In the genomic region with DNA sequence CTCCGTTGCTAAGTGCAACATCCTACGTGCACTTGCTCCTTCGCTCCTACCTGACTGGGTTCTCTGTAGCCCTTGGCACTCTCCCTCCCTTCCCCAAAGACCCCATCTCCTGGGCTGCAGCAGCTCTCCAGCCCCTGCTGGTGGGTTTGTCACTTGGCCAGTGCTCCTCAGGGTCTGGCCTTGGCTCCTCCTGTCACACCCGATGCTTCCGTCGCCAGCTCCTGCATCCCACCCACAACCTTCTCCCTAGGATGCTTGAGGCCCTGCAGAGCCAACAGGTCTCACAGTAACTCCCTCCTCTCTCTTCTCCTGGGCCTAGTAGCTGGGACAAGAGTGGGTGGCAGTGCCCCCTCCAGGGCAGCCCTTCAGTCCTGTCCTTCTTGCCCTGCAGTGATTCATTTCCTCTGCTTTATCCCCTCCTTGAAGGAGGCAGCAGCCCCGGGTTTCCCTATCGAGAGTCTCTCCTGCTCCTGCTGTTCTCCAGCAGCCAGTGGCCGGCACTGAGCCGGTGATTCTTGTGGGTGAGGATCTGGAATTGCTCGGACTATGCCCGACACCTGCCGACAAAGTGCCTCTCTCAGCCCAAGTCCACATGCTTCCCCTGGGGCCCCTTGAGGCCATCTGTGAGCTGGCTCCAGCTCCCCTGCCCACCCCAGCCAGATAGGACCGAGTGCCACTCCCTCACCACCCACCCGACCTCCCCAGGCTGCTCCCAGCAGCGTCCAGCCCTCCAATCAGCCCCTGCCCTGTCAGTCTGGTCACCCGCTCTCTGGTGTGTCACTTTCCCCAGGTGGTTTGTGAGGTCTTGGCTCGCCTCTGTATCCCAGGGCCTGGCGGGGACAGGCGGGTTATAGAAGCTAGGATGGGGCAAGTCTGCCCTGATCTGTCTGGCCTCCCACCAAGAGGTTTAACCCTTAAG, we compare ENCODE assay signal across 9 cellular contexts. TPM values are rescaled to one million over a fixed set of nuclear protein-coding genes. Genes with fewer than 3 reads are reported as not detected.
DNase-seq lines count a peak whose midpoint lies in the region; ATAC-seq and TF ChIP-seq lines count a peak whose summit lies in the region.
"Had no signal": no experiment of that assay in that cellular context is flagged by ENCODE, and none has a peak within 500 bp of the region (broad histone marks: within the 10 kb centered on the region; RNA-seq: fewer than 3 reads in every experiment).

No MANE protein-coding gene starts in this region.

- peak overlapping the region; percentile 1 to 27; a peak in 2 of 4 replicates for H3K27ac ChIP-seq in SK-N-SH (ENCODE audit: low read depth in 2 of 2, low read length in 1 of 2)
- H3K27ac ChIP-seq: ovary had no signal

- no peak overlapping the region for H3K4me3 ChIP-seq in SK-N-SH (ENCODE audit: low read depth in 2 of 2, low read length in 1 of 2)
- H3K4me3 ChIP-seq: ovary had no signal

- no peaks in the 10 kb centered on the region for H3K9me3 ChIP-seq in SK-N-SH
- H3K9me3 ChIP-seq: ovary had no signal

- no peak for DNase-seq in activated naive CD4-positive, alpha-beta T cell treated with anti-CD3 and anti-CD28 coated beads, Interleukin-2, amount 10 ng/mL, durations not matched to agents 7 days and 5 days
- DNase-seq in activated naive CD4-positive, alpha-beta T cell treated with anti-CD3 and anti-CD28 coated beads, Interleukin-2, amount 50 U/mL, for 16 hours = no peak
- DNase-seq in SK-N-SH (peak; percentile 69), glutamatergic neuron (peak; percentile 52), GOT3 (lab: John Stamatoyannopoulos, UW) (no peak), NCI-H2029 treated with DMSO at 0.1 percent for 48 hours (lab: John Stamatoyannopoulos, UW) (no peak)

- no peak for TF ChIP-seq EP300 in SK-N-SH (IDR thresholded peaks at IDR 0.05; ENCODE audit: borderline replicate concordance in 1 of 2, low read depth in 1 of 2, low read length in 1 of 2)

- H3K36me3 ChIP-seq in SK-N-SH (replicated peaks in 1 of 2; ENCODE audit: control insufficient read depth in 1 of 2, insufficient read depth in 2 of 2, low read length in 1 of 2) = peaks cover 5 to 18% of the 10 kb centered on the region in 2 experiments
- H3K36me3 ChIP-seq: ovary had no signal

- TF ChIP-seq CTCF in SK-N-SH (IDR thresholded peaks at IDR 0.05) (no peak), glutamatergic neuron (IDR thresholded peaks at IDR 0.05; ENCODE audit: partially characterized antibody, unreplicated experiment) (peak; percentile 12)

- H3K27me3 ChIP-seq in SK-N-SH (ENCODE audit: insufficient read depth) = no peaks in the 10 kb centered on the region
- H3K27me3 ChIP-seq: ovary had no signal

- ATAC-seq in stimulated activated memory B cell treated with anti-CD40 and anti-IgM and Interleukin-4, amounts not matched to agents 10 μg/mL and 1 μg/mL and 100 μg/mL, for 72 hours = peak; percentile 39
- no peak for ATAC-seq in GM18867 (IDR thresholded peaks at IDR 0.05; ENCODE audit: unreplicated experiment)

- H3F3A ChIP-seq in SK-N-SH (replicated peaks; ENCODE audit: insufficient read depth) = peaks cover 6% of the 10 kb centered on the region

- CTCF ChIA-PET in activated naive CD4-positive, alpha-beta T cell treated with anti-CD3 and anti-CD28 coated beads, Interleukin-2, amount 10 ng/mL, durations not matched to agents 7 days and 5 days (lab: Charles Lee) = interaction anchor here (2.0 to 7.5 kb wide), 2 partner anchors 50 to 225 kb away, joined by 7 to 55 read pairs; no protein-coding TSS in a partner anchor
- CTCF ChIA-PET in SK-N-SH (lab: Yijun Ruan, JAX) = interaction anchor here (0.7 to 7.5 kb wide), 6 partner anchors 50 to 318 kb away, joined by 3 to 45 read pairs (median 6); a partner anchor contains a TSS

- no peaks in the 10 kb centered on the region for H3K79me2 ChIP-seq in SK-N-SH (ENCODE audit: insufficient read depth)

- peaks cover 13% of the 10 kb centered on the region for H3K36me3 Mint-ChIP-seq in activated naive CD4-positive, alpha-beta T cell treated with anti-CD3 and anti-CD28 coated beads, Interleukin-2, amount 10 ng/mL, durations not matched to agents 7 days and 5 days
- H3K36me3 Mint-ChIP-seq in glutamatergic neuron (ENCODE audit: unreplicated experiment) = peaks cover 6% of the 10 kb centered on the region
- peaks cover 16% of the 10 kb centered on the region for H3K36me3 Mint-ChIP-seq in stimulated activated memory B cell treated with anti-CD40 and anti-IgM and Interleukin-4, amounts not matched to agents 10 μg/mL and 1 μg/mL and 100 μg/mL, for 72 hours

- H3K27me3 Mint-ChIP-seq in activated naive CD4-positive, alpha-beta T cell treated with anti-CD3 and anti-CD28 coated beads, Interleukin-2, amount 10 ng/mL, durations not matched to agents 7 days and 5 days = peaks cover 34% of the 10 kb centered on the region
- peaks cover 12% of the 10 kb centered on the region for H3K27me3 Mint-ChIP-seq in glutamatergic neuron (ENCODE audit: unreplicated experiment)
- peaks cover 35% of the 10 kb centered on the region for H3K27me3 Mint-ChIP-seq in stimulated activated memory B cell treated with anti-CD40 and anti-IgM and Interleukin-4, amounts not matched to agents 10 μg/mL and 1 μg/mL and 100 μg/mL, for 72 hours

- H3K4me1 ChIP-seq in SK-N-SH (ENCODE audit: control insufficient read depth in 1 of 2, insufficient read depth in 2 of 2, low read depth in 1 of 2, low read length in 1 of 2) = peaks cover 9 to 32% of the 10 kb centered on the region in 2 experiments; a peak in 2 of 4 replicates

- H3K4me2 ChIP-seq in SK-N-SH = peak overlapping the region; percentile 59

- POLR2A ChIA-PET in SK-N-SH (lab: Yijun Ruan, JAX) = no interaction called here

- H3K4me3 Mint-ChIP-seq in activated naive CD4-positive, alpha-beta T cell treated with anti-CD3 and anti-CD28 coated beads, Interleukin-2, amount 10 ng/mL, durations not matched to agents 7 days and 5 days = no peak overlapping the region
- no peak overlapping the region for H3K4me3 Mint-ChIP-seq in glutamatergic neuron (ENCODE audit: unreplicated experiment)
- no peak overlapping the region for H3K4me3 Mint-ChIP-seq in stimulated activated memory B cell treated with anti-CD40 and anti-IgM and Interleukin-4, amounts not matched to agents 10 μg/mL and 1 μg/mL and 100 μg/mL, for 72 hours

- no peaks in the 10 kb centered on the region for H3K9me3 Mint-ChIP-seq in activated naive CD4-positive, alpha-beta T cell treated with anti-CD3 and anti-CD28 coated beads, Interleukin-2, amount 10 ng/mL, durations not matched to agents 7 days and 5 days
- H3K9me3 Mint-ChIP-seq in glutamatergic neuron (ENCODE audit: unreplicated experiment) = peaks cover 13% of the 10 kb centered on the region
- H3K9me3 Mint-ChIP-seq in stimulated activated memory B cell treated with anti-CD40 and anti-IgM and Interleukin-4, amounts not matched to agents 10 μg/mL and 1 μg/mL and 100 μg/mL, for 72 hours = no peaks in the 10 kb centered on the region

- no peak overlapping the region for H2AFZ ChIP-seq in SK-N-SH (ENCODE audit: low read depth)

- 61% methylated on average over 18 of the region's 20 CpGs for WGBS in SK-N-SH (ENCODE audit: low lambda C conversion rate)

- peaks cover 5% of the 10 kb centered on the region for H3K4me1 Mint-ChIP-seq in activated naive CD4-positive, alpha-beta T cell treated with anti-CD3 and anti-CD28 coated beads, Interleukin-2, amount 10 ng/mL, durations not matched to agents 7 days and 5 days
- peaks cover 21% of the 10 kb centered on the region for H3K4me1 Mint-ChIP-seq in glutamatergic neuron (ENCODE audit: low read depth, unreplicated experiment)
- H3K4me1 Mint-ChIP-seq in stimulated activated memory B cell treated with anti-CD40 and anti-IgM and Interleukin-4, amounts not matched to agents 10 μg/mL and 1 μg/mL and 100 μg/mL, for 72 hours = peaks cover 30% of the 10 kb centered on the region

- peak overlapping the region; percentile 81 for H3K27ac Mint-ChIP-seq in activated naive CD4-positive, alpha-beta T cell treated with anti-CD3 and anti-CD28 coated beads, Interleukin-2, amount 10 ng/mL, durations not matched to agents 7 days and 5 days
- H3K27ac Mint-ChIP-seq in glutamatergic neuron (ENCODE audit: unreplicated experiment) = peak overlapping the region; percentile 75
- peak overlapping the region; percentile 78 for H3K27ac Mint-ChIP-seq in stimulated activated memory B cell treated with anti-CD40 and anti-IgM and Interleukin-4, amounts not matched to agents 10 μg/mL and 1 μg/mL and 100 μg/mL, for 72 hours

- no peak for TF ChIP-seq RAD21 in SK-N-SH (IDR thresholded peaks at IDR 0.05; ENCODE audit: low read length)

- no peak overlapping the region for H3K9ac ChIP-seq in SK-N-SH

- 0 out of 2 replicates have a peak, but pooled peaks cover 12% of the 10 kb centered on the region for H4K20me1 ChIP-seq in SK-N-SH (ENCODE audit: insufficient read depth)

- no peaks in the 10 kb centered on the region for H3K9me2 ChIP-seq in SK-N-SH

TF ChIP-seq in SK-N-SH, 30 proteins besides CTCF, POLR2A, EP300 and RAD21 (continues in another document):
- TF ChIP-seq, protein P1, sequence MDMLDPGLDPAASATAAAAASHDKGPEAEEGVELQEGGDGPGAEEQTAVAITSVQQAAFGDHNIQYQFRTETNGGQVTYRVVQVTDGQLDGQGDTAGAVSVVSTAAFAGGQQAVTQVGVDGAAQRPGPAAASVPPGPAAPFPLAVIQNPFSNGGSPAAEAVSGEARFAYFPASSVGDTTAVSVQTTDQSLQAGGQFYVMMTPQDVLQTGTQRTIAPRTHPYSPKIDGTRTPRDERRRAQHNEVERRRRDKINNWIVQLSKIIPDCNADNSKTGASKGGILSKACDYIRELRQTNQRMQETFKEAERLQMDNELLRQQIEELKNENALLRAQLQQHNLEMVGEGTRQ (IDR thresholded peaks at IDR 0.05; ENCODE audit: borderline replicate concordance, low read depth, low read length) = no peak
- no peak for TF ChIP-seq TEAD4 (IDR thresholded peaks at IDR 0.05; ENCODE audit: borderline replicate concordance, insufficient read depth)

RNA-seq across cellular contexts. Expression of a gene that starts 3.8 kb away (rescaled TPM):
- polyA plus RNA-seq in SK-N-SH (2012; rRNA removed) = not detected in 2 replicates
- polyA plus RNA-seq in SK-N-SH (2012; cell fraction: cytosol; rRNA removed) = not detected in 2 replicates
- polyA plus RNA-seq in SK-N-SH (2012; cell fraction: nucleus; rRNA removed) = not detected in 2 replicates
- total RNA-seq in glutamatergic neuron (ENCODE audit: unreplicated experiment) = not detected
- total RNA-seq: ovary had no signal
- polyA plus RNA-seq: ovary had no signal

RNA-seq across cellular contexts. Expression of a gene that starts 17.1 kb away (rescaled TPM):
- 60.6 and 93.6 TPM in 2 replicates for polyA plus RNA-seq in SK-N-SH (2012; rRNA removed)
- 41.7 and 53.3 TPM in 2 replicates for polyA plus RNA-seq in SK-N-SH (2012; cell fraction: cytosol; rRNA removed)
- polyA plus RNA-seq in SK-N-SH (2012; cell fraction: nucleus; rRNA removed) = 56.6 and 82.5 TPM in 2 replicates
- total RNA-seq in glutamatergic neuron (ENCODE audit: unreplicated experiment) = 180 TPM

Comparison
In these comparisons a context has a peak if more than half of its experiments do, and no peak if none do; other contexts are left out.
1. DNase-seq: peak in SK-N-SH (single experiment) and glutamatergic neuron (single experiment); none in activated naive CD4-positive, alpha-beta T cell treated with anti-CD3 and anti-CD28 coated beads, Interleukin-2, amount 10 ng/mL, durations not matched to agents 7 days and 5 days (single experiment), activated naive CD4-positive, alpha-beta T cell treated with anti-CD3 and anti-CD28 coated beads, Interleukin-2, amount 50 U/mL, for 16 hours (single experiment), GOT3 (single experiment) and NCI-H2029 treated with DMSO at 0.1 percent for 48 hours (single experiment).
2. Peak in every context shown above with its lines, with median percentiles within 50 percentile points of each other: H3K27ac Mint-ChIP-seq.